In the genomic region with DNA sequence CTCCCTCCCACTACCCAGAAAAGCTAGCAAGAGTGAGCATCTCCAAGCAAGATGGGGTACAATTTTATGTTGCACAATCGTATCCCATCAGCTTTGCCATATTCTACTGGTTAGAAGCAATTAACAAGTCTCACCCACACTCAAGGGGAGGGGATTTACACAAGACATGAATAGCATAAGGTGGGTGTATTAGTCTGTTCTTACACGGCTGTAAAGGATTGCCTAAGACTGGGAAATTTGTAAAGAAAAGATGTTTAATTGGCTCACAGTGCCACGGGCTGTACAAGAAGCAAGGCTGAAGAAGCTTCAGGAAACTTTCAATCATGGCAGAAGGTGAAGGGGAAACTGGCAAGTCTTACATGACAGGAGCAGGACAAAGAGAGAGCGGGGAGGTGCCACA, we compare ENCODE assay signal across 18 cellular contexts.
"Had no signal": no experiment of that assay in that cellular context is flagged by ENCODE, and none has a peak within 500 bp of the region (broad histone marks: within the 10 kb centered on the region; RNA-seq: fewer than 3 reads in every experiment).

No MANE protein-coding gene starts in this region.

- H3K9me3 ChIP-seq: esophagus muscularis mucosa, neutrophil, pancreas, tibial artery had no signal

- H3K4me3 ChIP-seq: esophagus muscularis mucosa, pancreas, smooth muscle cell, tibial artery had no signal

- H3K36me3 Mint-ChIP-seq: immature natural killer cell had no signal

- H3K4me3 Mint-ChIP-seq: immature natural killer cell; naive thymus-derived CD8-positive, alpha-beta T cell had no signal

- H3K27ac ChIP-seq: esophagus muscularis mucosa, pancreas, tibial artery, WERI-Rb-1 had no signal

- H3K27me3 ChIP-seq: esophagus muscularis mucosa, pancreas, tibial artery had no signal

- H3K4me2 ChIP-seq: smooth muscle cell had no signal

- ATAC-seq: naive thymus-derived CD8-positive, alpha-beta T cell; pancreas; sciatic nerve had no signal

- H3K27me3 Mint-ChIP-seq: naive thymus-derived CD8-positive, alpha-beta T cell had no signal

- H3K36me3 ChIP-seq: esophagus muscularis mucosa, neutrophil, pancreas, tibial artery, WERI-Rb-1 had no signal

- DNase-seq: activated CD8-positive, alpha-beta memory T cell treated with anti-CD3 and anti-CD28 coated beads, Interleukin-2, amount 50 U/mL, for 48 hours; activated naive CD4-positive, alpha-beta T cell; dermis blood vessel endothelial cell; effector memory CD4-positive, alpha-beta T cell; immature natural killer cell; kidney glomerular epithelial cell; mesendoderm; naive thymus-derived CD8-positive, alpha-beta T cell; pancreas; stimulated activated CD4-positive, alpha-beta T cell treated with anti-CD3 and anti-CD28 coated beads, Interleukin-4, amount 100 ng/mL, for 1 hour; substantia nigra; SW 1271; tibial artery; WERI-Rb-1 had no signal
